In the genomic region with DNA sequence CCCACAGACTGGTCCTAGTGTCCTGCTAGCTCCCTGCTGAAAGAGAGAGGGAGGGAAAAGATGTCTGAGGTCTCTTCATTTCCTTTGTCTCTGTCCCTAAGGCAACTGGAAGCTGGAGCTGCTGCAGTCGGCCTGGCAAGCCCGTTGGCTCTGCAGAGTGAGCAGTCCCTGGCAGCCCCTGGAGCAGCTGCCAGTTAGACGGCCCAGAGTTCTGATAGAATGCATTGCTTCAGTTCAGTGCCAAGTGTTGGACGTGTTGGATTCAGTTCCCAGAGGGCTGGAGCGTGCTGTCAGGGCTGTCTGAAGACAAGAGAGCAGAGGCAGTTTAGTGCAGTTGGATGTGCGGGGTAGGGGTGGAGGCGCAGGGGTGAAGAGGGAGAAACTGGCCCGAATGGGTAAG, we compare ENCODE assay signal across 28 cellular contexts. TPM values are rescaled to one million over a fixed set of nuclear protein-coding genes. Genes with fewer than 3 reads are reported as not detected.
DNase-seq lines count a peak whose midpoint lies in the region; ATAC-seq and TF ChIP-seq lines count a peak whose summit lies in the region.
"Had no signal": no experiment of that assay in that cellular context is flagged by ENCODE, and none has a peak within 500 bp of the region (broad histone marks: within the 10 kb centered on the region; RNA-seq: fewer than 3 reads in every experiment).

No MANE protein-coding gene starts in this region.

- in situ Hi-C loops in transverse colon (cut with MboI; ENCODE audit: low pct_ligation_motif_present in 1 of 4, low pct_unique_long_range_greater_than_20kb in 1 of 4, low sequenced_read_pairs in 3 of 4), result no loop called here

- TF ChIP-seq EP300 in transverse colon (IDR thresholded peaks at IDR 0.05; ENCODE audit: low read depth), result no peak

- peaks cover 3% of the 10 kb centered on the region for H3K9me3 Mint-ChIP-seq in neural crest cell
- no peaks in the 10 kb centered on the region for H3K9me3 Mint-ChIP-seq in effector memory CD8-positive, alpha-beta T cell
- no peaks in the 10 kb centered on the region for H3K9me3 Mint-ChIP-seq in activated T-cell treated with anti-CD3 and anti-CD28 coated beads, Interleukin-2, amount 50 U/mL, for 24 hours
- H3K9me3 Mint-ChIP-seq: activated CD4-positive, alpha-beta T cell treated with anti-CD3 and anti-CD28 coated beads, Interleukin-2, amount 10 ng/mL, durations not matched to agents 7 days and 5 days; CD8-positive, alpha-beta T cell had no signal

- no peaks in the 10 kb centered on the region for H3K9me3 ChIP-seq in transverse colon
- H3K9me3 ChIP-seq: A549, thoracic aorta had no signal

- peak overlapping the region; percentile 6 for H3K27ac Mint-ChIP-seq in neural crest cell (ENCODE audit: unreplicated experiment)
- no peak overlapping the region for H3K27ac Mint-ChIP-seq in effector memory CD8-positive, alpha-beta T cell
- H3K27ac Mint-ChIP-seq in activated T-cell treated with anti-CD3 and anti-CD28 coated beads, Interleukin-2, amount 50 U/mL, for 24 hours, result no peak overlapping the region
- H3K27ac Mint-ChIP-seq: activated CD4-positive, alpha-beta T cell treated with anti-CD3 and anti-CD28 coated beads, Interleukin-2, amount 10 ng/mL, durations not matched to agents 7 days and 5 days; activated CD8-positive, alpha-beta memory T cell treated with anti-CD3 and anti-CD28 coated beads, Interleukin-2, amount 10 ng/mL, durations not matched to agents 7 days and 5 days; activated T-cell treated with anti-CD3 and anti-CD28 coated beads, Interleukin-2, amount 50 U/mL, for 72 hours; CD8-positive, alpha-beta T cell had no signal

- peaks cover 6% of the 10 kb centered on the region for H3K36me3 Mint-ChIP-seq in neural crest cell (ENCODE audit: low read depth)
- no peaks in the 10 kb centered on the region for H3K36me3 Mint-ChIP-seq in effector memory CD8-positive, alpha-beta T cell (ENCODE audit: insufficient read depth)
- no peaks in the 10 kb centered on the region for H3K36me3 Mint-ChIP-seq in activated T-cell treated with anti-CD3 and anti-CD28 coated beads, Interleukin-2, amount 50 U/mL, for 24 hours (ENCODE audit: low read depth)
- H3K36me3 Mint-ChIP-seq: CD8-positive, alpha-beta T cell had no signal

- no peak overlapping the region for H3K27ac ChIP-seq in transverse colon
- H3K27ac ChIP-seq: A549, brain microvascular endothelial cell, PC-9, thoracic aorta, WERI-Rb-1 had no signal

- no peaks in the 10 kb centered on the region for H3K4me1 ChIP-seq in transverse colon
- H3K4me1 ChIP-seq: A549 had no signal

- peak overlapping the region; percentile 84 for H3K4me3 Mint-ChIP-seq in neural crest cell
- no peak overlapping the region for H3K4me3 Mint-ChIP-seq in effector memory CD8-positive, alpha-beta T cell
- no peak overlapping the region for H3K4me3 Mint-ChIP-seq in activated T-cell treated with anti-CD3 and anti-CD28 coated beads, Interleukin-2, amount 50 U/mL, for 24 hours
- H3K4me3 Mint-ChIP-seq: activated CD4-positive, alpha-beta T cell treated with anti-CD3 and anti-CD28 coated beads, Interleukin-2, amount 10 ng/mL, durations not matched to agents 7 days and 5 days; activated CD8-positive, alpha-beta memory T cell treated with anti-CD3 and anti-CD28 coated beads, Interleukin-2, amount 10 ng/mL, durations not matched to agents 7 days and 5 days; activated T-cell treated with anti-CD3 and anti-CD28 coated beads, Interleukin-2, amount 50 U/mL, for 72 hours; CD8-positive, alpha-beta T cell; naive thymus-derived CD8-positive, alpha-beta T cell had no signal

- ATAC-seq in left ventricle myocardium superior, result peak; percentile 74
- no peak for ATAC-seq in effector memory CD8-positive, alpha-beta T cell (replicated peaks)
- ATAC-seq: A549; activated CD8-positive, alpha-beta memory T cell treated with anti-CD3 and anti-CD28 coated beads, Interleukin-2, amount 10 ng/mL, durations not matched to agents 7 days and 5 days; activated T-cell treated with anti-CD3 and anti-CD28 coated beads, Interleukin-2, amount 50 U/mL, for 72 hours; CD8-positive, alpha-beta T cell; left colon; naive thymus-derived CD8-positive, alpha-beta T cell; stimulated activated naive CD8-positive, alpha-beta T cell treated with anti-CD3 and anti-CD28 coated beads, Interleukin-15, Interleukin-2, amounts not matched to agents 100 U/mL and 50 U/mL, for 24 hours had no signal

- no peaks in the 10 kb centered on the region for H3K36me3 ChIP-seq in transverse colon
- H3K36me3 ChIP-seq: brain microvascular endothelial cell, thoracic aorta, WERI-Rb-1 had no signal

- H3K4me1 Mint-ChIP-seq in neural crest cell, result peaks cover 21% of the 10 kb centered on the region
- no peaks in the 10 kb centered on the region for H3K4me1 Mint-ChIP-seq in effector memory CD8-positive, alpha-beta T cell (ENCODE audit: low read depth in 2 of 2)
- H3K4me1 Mint-ChIP-seq in activated T-cell treated with anti-CD3 and anti-CD28 coated beads, Interleukin-2, amount 50 U/mL, for 24 hours (ENCODE audit: low read depth), result no peaks in the 10 kb centered on the region
- H3K4me1 Mint-ChIP-seq: activated CD4-positive, alpha-beta T cell treated with anti-CD3 and anti-CD28 coated beads, Interleukin-2, amount 10 ng/mL, durations not matched to agents 7 days and 5 days had no signal

- TF ChIP-seq CTCF in neural crest cell (conservative IDR thresholded peaks at IDR 0.05) (no peak), transverse colon (IDR thresholded peaks at IDR 0.05) (no peak)

- H3K27me3 ChIP-seq in transverse colon, result no peaks in the 10 kb centered on the region
- H3K27me3 ChIP-seq: brain microvascular endothelial cell had no signal

- peaks cover 5% of the 10 kb centered on the region for H3K27me3 Mint-ChIP-seq in neural crest cell (ENCODE audit: low read depth)
- no peaks in the 10 kb centered on the region for H3K27me3 Mint-ChIP-seq in effector memory CD8-positive, alpha-beta T cell
- H3K27me3 Mint-ChIP-seq in activated T-cell treated with anti-CD3 and anti-CD28 coated beads, Interleukin-2, amount 50 U/mL, for 24 hours, result peaks cover 13% of the 10 kb centered on the region
- H3K27me3 Mint-ChIP-seq: activated CD4-positive, alpha-beta T cell treated with anti-CD3 and anti-CD28 coated beads, Interleukin-2, amount 10 ng/mL, durations not matched to agents 7 days and 5 days; activated CD8-positive, alpha-beta memory T cell treated with anti-CD3 and anti-CD28 coated beads, Interleukin-2, amount 10 ng/mL, durations not matched to agents 7 days and 5 days had no signal

- WGBS in transverse colon (ENCODE audit: low coverage in 1 of 2), 2 donors, result 78% methylated on average over 8 of the region's 8 CpGs; no CpG with 5 or more reads in 1 of the 2 donors

- intact Hi-C loops in left ventricle myocardium superior (cut with micrococcal nuclease), result no loop called here
- intact Hi-C loops in transverse colon (cut with DNase I; ENCODE audit: low total_unique reads), result no loop called here

- no peak for TF ChIP-seq POLR2A in transverse colon (IDR thresholded peaks at IDR 0.05)

- H3K4me3 ChIP-seq in transverse colon, result no peak overlapping the region
- H3K4me3 ChIP-seq: A549, PC-9 had no signal

- peak; percentile 42 for DNase-seq in Ammon's horn (ENCODE audit: low spot score)
- peak in 39 of 58 donors; percentile 0 to 59 (median 10) for DNase-seq in anterior cingulate cortex (lab: John Stamatoyannopoulos, UW)
- peak; percentile 44 for DNase-seq in left ventricle myocardium superior
- no peak for DNase-seq in neural crest cell (ENCODE audit: low read depth, low spot score)
- no peak for DNase-seq in effector memory CD8-positive, alpha-beta T cell
- DNase-seq in NCI-H146 treated with DMSO at 0.1 percent for 48 hours (lab: John Stamatoyannopoulos, UW; ENCODE audit: unreplicated experiment), result no peak
- DNase-seq in activated T-cell treated with anti-CD3 and anti-CD28 coated beads, Interleukin-2, amount 50 U/mL, for 24 hours, result no peak
- DNase-seq in transverse colon, result no peak
- DNase-seq: activated CD4-positive, alpha-beta T cell treated with anti-CD3 and anti-CD28 coated beads, Interleukin-2, amount 10 ng/mL, durations not matched to agents 7 days and 5 days; activated CD8-positive, alpha-beta memory T cell treated with anti-CD3 and anti-CD28 coated beads, Interleukin-2, amount 10 ng/mL, durations not matched to agents 7 days and 5 days; activated naive CD4-positive, alpha-beta T cell treated with Interleukin-2 at 50 U/mL for 16 hours; activated T-cell treated with anti-CD3 and anti-CD28 coated beads, Interleukin-2, amount 50 U/mL, for 72 hours; AML-193; brain microvascular endothelial cell; CD8-positive, alpha-beta T cell; effector memory CD4-positive, alpha-beta T cell; foreskin fibroblast; left colon; naive thymus-derived CD8-positive, alpha-beta T cell; NCI-H187 treated with DMSO at 0.1 percent for 48 hours; NCI-H526; NK-92 treated with Interleukin-12 subunit alpha and Interleukin-12 subunit beta, amount 100 ng/mL, for 24 hours; PC-9; SHP77; stimulated activated naive CD8-positive, alpha-beta T cell treated with anti-CD3 and anti-CD28 coated beads, Interleukin-15, Interleukin-2, amounts not matched to agents 100 U/mL and 50 U/mL, for 24 hours; WERI-Rb-1 had no signal

RNA-seq across cellular contexts. Expression of a gene that starts 0.9 kb away (rescaled TPM):
- total RNA-seq in left ventricle myocardium superior (not detected), neural crest cell (1.9 TPM in 2 replicates), transverse colon (not detected)
- total RNA-seq: CD8-positive, alpha-beta T cell; left colon had no signal

Comparison
In these comparisons a context has a peak if more than half of its experiments do, and no peak if none do; other contexts are left out.
1. DNase-seq: peak in Ammon's horn (single experiment), anterior cingulate cortex (39 of 58) and left ventricle myocardium superior (single experiment); none in neural crest cell (single experiment), effector memory CD8-positive, alpha-beta T cell (0 of 3), NCI-H146 treated with DMSO at 0.1 percent for 48 hours (single experiment), activated T-cell treated with anti-CD3 and anti-CD28 coated beads, Interleukin-2, amount 50 U/mL, for 24 hours (single experiment) and transverse colon (single experiment).